13 cellular contexts compared by ENCODE assay signal in the genomic region with DNA sequence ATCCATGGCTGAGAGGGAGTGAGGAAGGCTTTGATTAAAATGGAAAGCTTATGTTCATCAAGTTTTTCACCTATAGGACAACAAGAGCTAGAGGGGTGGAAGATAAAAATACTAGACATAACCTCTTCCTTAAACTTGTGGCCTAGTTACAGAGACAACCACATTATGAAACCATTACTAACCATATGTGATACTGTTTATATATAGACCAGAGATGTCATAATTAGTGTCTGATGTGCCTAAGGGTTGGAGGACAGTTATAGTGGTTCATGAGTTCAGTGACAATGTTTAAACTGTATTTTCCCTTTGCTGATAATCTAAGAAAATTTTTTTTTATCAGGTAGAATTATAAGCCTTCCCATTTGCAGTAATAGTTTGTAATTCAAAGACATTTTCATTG. TPM values are rescaled to one million over a fixed set of nuclear protein-coding genes. Genes with fewer than 3 reads are reported as not detected.
DNase-seq lines count a peak whose midpoint lies in the region; ATAC-seq and TF ChIP-seq lines count a peak whose summit lies in the region.
"Had no signal": no experiment of that assay in that cellular context is flagged by ENCODE, and none has a peak within 500 bp of the region (broad histone marks: within the 10 kb centered on the region; RNA-seq: fewer than 3 reads in every experiment).

No MANE protein-coding gene starts in this region.

- H3K9ac ChIP-seq in SK-N-SH: no peak overlapping the region

- POLR2A ChIA-PET in SK-N-SH (lab: Yijun Ruan, JAX): no interaction called here

- peak; percentile 100 for ATAC-seq in GM19351 (IDR thresholded peaks at IDR 0.05; ENCODE audit: unreplicated experiment)
- ATAC-seq in HG02759 (IDR thresholded peaks at IDR 0.05; ENCODE audit: unreplicated experiment): peak; percentile 89
- peak; percentile 99 for ATAC-seq in HG03521 (IDR thresholded peaks at IDR 0.05; ENCODE audit: unreplicated experiment)
- ATAC-seq in body of pancreas: no peak

- TF ChIP-seq POLR2A in body of pancreas (IDR thresholded peaks at IDR 0.05): no peak

- no peak overlapping the region for H3K4me2 ChIP-seq in SK-N-SH

- no peaks in the 10 kb centered on the region for H3F3A ChIP-seq in SK-N-SH (replicated peaks; ENCODE audit: insufficient read depth)

- no peak overlapping the region for H3K27ac ChIP-seq in body of pancreas
- no peak overlapping the region for H3K27ac ChIP-seq in SK-N-SH (ENCODE audit: low read depth in 2 of 2, low read length in 1 of 2)
- H3K27ac ChIP-seq: SJSA1, uterus had no signal

- TF ChIP-seq CTCF in body of pancreas (IDR thresholded peaks at IDR 0.05) (no peak), SK-N-SH (IDR thresholded peaks at IDR 0.05) (no peak)

- H3K4me3 ChIP-seq in body of pancreas (no peak overlapping the region), SK-N-SH (ENCODE audit: low read depth in 2 of 2, low read length in 1 of 2) (no peak overlapping the region)
- H3K4me3 ChIP-seq: SJSA1, uterus had no signal

- H3K27me3 ChIP-seq in body of pancreas: no peaks in the 10 kb centered on the region
- H3K27me3 ChIP-seq in SK-N-SH (ENCODE audit: insufficient read depth): no peaks in the 10 kb centered on the region
- H3K27me3 ChIP-seq: SJSA1, uterus had no signal

- H3K79me2 ChIP-seq in SK-N-SH (ENCODE audit: insufficient read depth): peaks cover 100% of the 10 kb centered on the region

- H3K9me3 ChIP-seq in body of pancreas: no peaks in the 10 kb centered on the region
- H3K9me3 ChIP-seq in SK-N-SH: no peaks in the 10 kb centered on the region
- H3K9me3 ChIP-seq: uterus had no signal

- H2AFZ ChIP-seq in SK-N-SH (ENCODE audit: low read depth): no peak overlapping the region

- no peaks in the 10 kb centered on the region for H3K9me2 ChIP-seq in SK-N-SH

- TF ChIP-seq EP300 in SK-N-SH (IDR thresholded peaks at IDR 0.05; ENCODE audit: borderline replicate concordance in 1 of 2, low read depth in 1 of 2, low read length in 1 of 2): no peak

- DNase-seq in AML-193 (lab: John Stamatoyannopoulos, UW) (peak; percentile 24), body of pancreas (no peak), SK-N-SH (no peak), middle frontal gyrus (ENCODE audit: extremely low spot score, low spot score) (no peak), dedifferentiated amniotic fluid mesenchymal stem cell (ENCODE audit: extremely low spot score) (no peak)
- DNase-seq: activated CD4-positive, alpha-beta T cell treated with anti-CD3 and anti-CD28 coated beads, Interleukin-2, amount 10 ng/mL, durations not matched to agents 7 days and 5 days; activated naive CD8-positive, alpha-beta T cell treated with anti-CD3 and anti-CD28 coated beads, Interleukin-2, amount 10 ng/mL, durations not matched to agents 7 days and 5 days; NCI-H2081 treated with DMSO at 0.1 percent for 48 hours; uterus had no signal

- TF ChIP-seq RAD21 in SK-N-SH (IDR thresholded peaks at IDR 0.05; ENCODE audit: low read length): no peak

- no peaks in the 10 kb centered on the region for H3K4me1 ChIP-seq in body of pancreas
- no peaks in the 10 kb centered on the region for H3K4me1 ChIP-seq in SK-N-SH (ENCODE audit: control insufficient read depth in 1 of 2, insufficient read depth in 2 of 2, low read depth in 1 of 2, low read length in 1 of 2)
- H3K4me1 ChIP-seq: SJSA1, uterus had no signal

- intact Hi-C loops in body of pancreas (cut with DNase I): no loop called here

- H3K36me3 ChIP-seq in body of pancreas (replicated peaks in 1 of 2; ENCODE audit: insufficient read depth in 1 of 2, low read depth in 2 of 2) (no peaks in the 10 kb centered on the region), SK-N-SH (replicated peaks in 1 of 2; ENCODE audit: control insufficient read depth in 1 of 2, insufficient read depth in 2 of 2, low read length in 1 of 2) (peaks cover 20 to 60% of the 10 kb centered on the region in 2 experiments)
- H3K36me3 ChIP-seq: uterus had no signal

- peaks cover 3% of the 10 kb centered on the region; the same call in 1 of the 2 replicates for H4K20me1 ChIP-seq in SK-N-SH (ENCODE audit: insufficient read depth)

- CTCF ChIA-PET in SK-N-SH (lab: Yijun Ruan, JAX): interaction anchor here (1.2 to 2.3 kb wide), 2 partner anchors 12 to 20 kb away, joined by 3 to 6 read pairs; no protein-coding TSS in a partner anchor

TF ChIP-seq in SK-N-SH, 30 proteins besides CTCF, POLR2A, EP300 and RAD21:
- TF ChIP-seq FOXM1 (IDR thresholded peaks at IDR 0.05; ENCODE audit: low read depth): no peak
- no peak for TF ChIP-seq GABPA (IDR thresholded peaks at IDR 0.05; ENCODE audit: low read depth)
- no peak for TF ChIP-seq MEF2A (IDR thresholded peaks at IDR 0.05; ENCODE audit: borderline replicate concordance, low read depth)
- no peak for TF ChIP-seq RXRA (IDR thresholded peaks at IDR 0.05; ENCODE audit: borderline replicate concordance, low read depth)
- no peak for TF ChIP-seq NFIC (IDR thresholded peaks at IDR 0.05; ENCODE audit: borderline replicate concordance)
- no peak for TF ChIP-seq USF2 (IDR thresholded peaks at IDR 0.05; ENCODE audit: borderline replicate concordance, low read depth, low read length)
- TF ChIP-seq TCF12 (IDR thresholded peaks at IDR 0.05): no peak
- no peak for TF ChIP-seq RFX5 (IDR thresholded peaks at IDR 0.05; ENCODE audit: low read length)
- no peak for TF ChIP-seq TAF1 (IDR thresholded peaks at IDR 0.05; ENCODE audit: borderline replicate concordance, low read depth, low read length)
- TF ChIP-seq SIN3A (IDR thresholded peaks at IDR 0.05; ENCODE audit: borderline replicate concordance, low read depth, low read length): no peak
- TF ChIP-seq GATA2 (CRISPR knock-in tag; IDR thresholded peaks at IDR 0.05): no peak
- no peak for TF ChIP-seq RCOR1 (IDR thresholded peaks at IDR 0.05; ENCODE audit: low read length)

RNA-seq across cellular contexts. Expression of gene PHLDB2, which starts 23.7 kb away (rescaled TPM):
- 10 to 100 TPM; 25.9 to 26.4 TPM for total RNA-seq in body of pancreas
- polyA plus RNA-seq in SK-N-SH (2012; rRNA removed): 18.0 and 23.3 TPM in 2 replicates
- 18.0 and 21.5 TPM in 2 replicates for polyA plus RNA-seq in SK-N-SH (2012; cell fraction: cytosol; rRNA removed)
- polyA plus RNA-seq in SK-N-SH (2012; cell fraction: nucleus; rRNA removed): 36.7 and 73.8 TPM in 2 replicates

Comparison
In these comparisons a context has a peak if more than half of its experiments do, and no peak if none do; other contexts are left out.
1. DNase-seq: peak in AML-193 (2 of 2); none in body of pancreas (0 of 4), SK-N-SH (single experiment), middle frontal gyrus (single experiment) and dedifferentiated amniotic fluid mesenchymal stem cell (single experiment).